Comparison of ENCODE assay signal across 9 cellular contexts in the genomic region with DNA sequence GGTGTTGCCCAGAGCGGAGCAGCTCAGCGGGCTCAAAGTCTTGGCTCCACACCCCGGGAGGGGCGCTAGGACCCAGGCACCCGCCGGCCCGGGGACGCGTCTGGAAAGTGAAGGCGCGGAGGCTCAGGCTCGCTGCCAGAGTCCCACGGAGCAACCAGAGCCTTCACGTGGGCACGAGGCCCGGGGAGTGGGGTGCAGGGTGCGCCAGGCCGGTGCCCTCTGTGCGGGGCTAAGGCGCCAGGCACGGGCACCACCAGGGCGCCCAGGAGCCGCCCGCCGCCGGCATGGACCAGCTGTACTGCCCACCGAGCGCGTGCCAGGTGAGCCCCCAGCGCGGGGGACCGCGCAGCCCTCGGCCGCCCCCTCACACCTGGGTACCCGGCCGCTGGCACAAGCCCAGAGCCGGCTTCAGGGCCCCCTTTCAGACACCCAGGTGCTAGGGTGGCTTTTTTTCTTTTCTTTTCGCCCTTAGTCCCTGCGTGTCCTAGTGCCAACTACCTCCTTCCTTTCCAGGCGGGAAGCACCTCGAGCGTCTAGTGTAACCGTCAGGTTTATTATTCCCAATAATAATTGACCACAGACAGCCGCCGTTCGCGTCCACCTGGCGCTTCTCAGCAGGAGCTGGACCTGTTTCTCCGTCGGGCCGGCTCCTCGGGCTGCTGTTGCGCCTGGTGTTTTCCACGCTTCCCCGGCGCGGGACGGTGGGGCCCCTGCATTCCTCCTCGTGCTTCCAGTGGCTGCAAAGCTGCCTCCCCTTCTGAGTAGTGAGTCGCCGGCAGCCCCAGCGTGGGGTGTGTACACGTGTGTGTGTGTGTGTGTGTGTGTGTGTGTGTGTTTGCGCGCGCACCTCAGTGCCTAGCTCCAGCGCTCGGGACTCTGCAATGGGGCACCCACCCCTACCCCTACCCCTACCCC. TPM values are rescaled to one million over a fixed set of nuclear protein-coding genes. Genes with fewer than 3 reads are reported as not detected.
DNase-seq lines count a peak whose midpoint lies in the region; ATAC-seq and TF ChIP-seq lines count a peak whose summit lies in the region.
"Had no signal": no experiment of that assay in that cellular context is flagged by ENCODE, and none has a peak within 500 bp of the region (broad histone marks: within the 10 kb centered on the region; RNA-seq: fewer than 3 reads in every experiment).

No MANE protein-coding gene starts in this region.

- CTCF ChIA-PET in CD4-positive, alpha-beta memory T cell (lab: Charles Lee; ENCODE audit: partially characterized antibody) = no interaction called here

- H3K4me1 Mint-ChIP-seq in activated T-helper 2 cell treated with anti-CD3 and anti-CD28 coated beads, Interferon-gamma antibody, Interleukin-2, Interleukin-4, amounts not matched to agents 10 μg/mL and 5 μg/mL and 100 μg/mL, durations not matched to agents 14 hours and 24 hours and 36 hours (ENCODE audit: low read depth) = no peaks in the 10 kb centered on the region
- H3K4me1 Mint-ChIP-seq in CD4-positive, alpha-beta memory T cell = peaks cover 0 to 2% (median 0%) of the 10 kb centered on the region in 4 donors

- no peaks in the 10 kb centered on the region for H3K36me3 Mint-ChIP-seq in activated T-helper 2 cell treated with anti-CD3 and anti-CD28 coated beads, Interferon-gamma antibody, Interleukin-2, Interleukin-4, amounts not matched to agents 10 μg/mL and 5 μg/mL and 100 μg/mL, durations not matched to agents 14 hours and 24 hours and 36 hours (ENCODE audit: low read depth)
- no peaks in the 10 kb centered on the region for H3K36me3 Mint-ChIP-seq in CD4-positive, alpha-beta memory T cell

- no peaks in the 10 kb centered on the region for H3F3A ChIP-seq in smooth muscle cell (ENCODE audit: low read depth)

- TF ChIP-seq CTCF in smooth muscle cell (IDR thresholded peaks at IDR 0.05; ENCODE audit: borderline replicate concordance, insufficient read depth, poor library complexity, severe bottlenecking) = no peak

- WGBS in smooth muscle cell (ENCODE audit: low lambda C conversion rate) = 3% methylated on average over 67 of the region's 69 CpGs

- POLR2A ChIA-PET in CD4-positive, alpha-beta memory T cell (lab: Charles Lee; ENCODE audit: partially characterized antibody) = no interaction called here

- peak overlapping the region; percentile 8 for H3K4me3 Mint-ChIP-seq in activated T-helper 2 cell treated with anti-CD3 and anti-CD28 coated beads, Interferon-gamma antibody, Interleukin-2, Interleukin-4, amounts not matched to agents 10 μg/mL and 5 μg/mL and 100 μg/mL, durations not matched to agents 14 hours and 24 hours and 36 hours (ENCODE audit: low read depth)
- H3K4me3 Mint-ChIP-seq in CD4-positive, alpha-beta memory T cell = peak overlapping the region in 2 of 8 donors; percentile 52 to 70

- peak; percentile 58 for DNase-seq in DMS53 (lab: John Stamatoyannopoulos, UW)
- no peak for DNase-seq in DMS53 treated with DMSO at 0.1 percent for 48 hours (lab: John Stamatoyannopoulos, UW; ENCODE audit: unreplicated experiment)
- no peak for DNase-seq in activated T-helper 2 cell treated with anti-CD3 and anti-CD28 coated beads, Interferon-gamma antibody, Interleukin-2, Interleukin-4, amounts not matched to agents 10 μg/mL and 5 μg/mL and 100 μg/mL, durations not matched to agents 14 hours and 24 hours and 36 hours (ENCODE audit: low spot score)
- DNase-seq in iPS-NIHi11 (ENCODE audit: low spot score) = peak; percentile 54
- no peak for DNase-seq in smooth muscle cell (lab: John Stamatoyannopoulos, UW; ENCODE audit: unreplicated experiment)
- no peak for DNase-seq in CD4-positive, alpha-beta memory T cell
- DNase-seq: Karpas-422 had no signal

- H3K79me2 ChIP-seq in smooth muscle cell (ENCODE audit: low read depth) = no peaks in the 10 kb centered on the region

- intact Hi-C loops in activated T-helper 2 cell treated with anti-CD3 and anti-CD28 coated beads, Interferon-gamma antibody, Interleukin-2, Interleukin-4, amounts not matched to agents 10 μg/mL and 5 μg/mL and 100 μg/mL, durations not matched to agents 14 hours and 24 hours and 36 hours (cut with micrococcal nuclease) = no loop called here
- intact Hi-C loops in CD4-positive, alpha-beta memory T cell (cut with micrococcal nuclease) = no loop called here

- H4K20me1 ChIP-seq in smooth muscle cell (ENCODE audit: low read depth) = no peaks in the 10 kb centered on the region

- ATAC-seq in GM19395 (IDR thresholded peaks at IDR 0.05; ENCODE audit: unreplicated experiment) = no peak
- no peak for ATAC-seq in GM18502 (IDR thresholded peaks at IDR 0.05; ENCODE audit: poor library complexity, unreplicated experiment)

- peak overlapping the region; percentile 98 for H3K4me2 ChIP-seq in smooth muscle cell

- H3K27me3 Mint-ChIP-seq in activated T-helper 2 cell treated with anti-CD3 and anti-CD28 coated beads, Interferon-gamma antibody, Interleukin-2, Interleukin-4, amounts not matched to agents 10 μg/mL and 5 μg/mL and 100 μg/mL, durations not matched to agents 14 hours and 24 hours and 36 hours (ENCODE audit: low read depth) = peaks cover 48% of the 10 kb centered on the region
- H3K27me3 Mint-ChIP-seq in CD4-positive, alpha-beta memory T cell = peaks cover 21 to 30% of the 10 kb centered on the region in 2 donors

- H3K9me3 Mint-ChIP-seq in activated T-helper 2 cell treated with anti-CD3 and anti-CD28 coated beads, Interferon-gamma antibody, Interleukin-2, Interleukin-4, amounts not matched to agents 10 μg/mL and 5 μg/mL and 100 μg/mL, durations not matched to agents 14 hours and 24 hours and 36 hours = no peaks in the 10 kb centered on the region
- peaks cover 0 to 4% (median 0%) of the 10 kb centered on the region in 8 donors for H3K9me3 Mint-ChIP-seq in CD4-positive, alpha-beta memory T cell

- no peak overlapping the region for H3K9ac ChIP-seq in smooth muscle cell (ENCODE audit: low read depth)

- H3K27ac Mint-ChIP-seq in activated T-helper 2 cell treated with anti-CD3 and anti-CD28 coated beads, Interferon-gamma antibody, Interleukin-2, Interleukin-4, amounts not matched to agents 10 μg/mL and 5 μg/mL and 100 μg/mL, durations not matched to agents 14 hours and 24 hours and 36 hours = no peak overlapping the region
- no peak overlapping the region for H3K27ac Mint-ChIP-seq in CD4-positive, alpha-beta memory T cell

- H3K27me3 ChIP-seq in smooth muscle cell (ENCODE audit: low read depth) = peaks cover 55% of the 10 kb centered on the region
- H3K27me3 ChIP-seq in CD4-positive, alpha-beta memory T cell (ENCODE audit: insufficient read depth, low read length) = peaks cover 4% of the 10 kb centered on the region

- H3K27ac ChIP-seq in smooth muscle cell (ENCODE audit: low read depth) = no peak overlapping the region
- no peak overlapping the region for H3K27ac ChIP-seq in CD4-positive, alpha-beta memory T cell (ENCODE audit: low read depth, low read length)

- no peaks in the 10 kb centered on the region for H3K9me3 ChIP-seq in smooth muscle cell (replicated peaks; ENCODE audit: low read depth)
- no peaks in the 10 kb centered on the region for H3K9me3 ChIP-seq in CD4-positive, alpha-beta memory T cell (ENCODE audit: control insufficient read depth in 1 of 2, low read length in 2 of 2)

- peak overlapping the region; percentile 58 for H2AFZ ChIP-seq in smooth muscle cell (ENCODE audit: low read depth)

- H3K4me3 ChIP-seq in smooth muscle cell = peak overlapping the region; percentile 45
- no peak overlapping the region for H3K4me3 ChIP-seq in CD4-positive, alpha-beta memory T cell (ENCODE audit: low read length in 2 of 2)

- H3K36me3 ChIP-seq in smooth muscle cell (ENCODE audit: low read depth) = no peaks in the 10 kb centered on the region
- no peaks in the 10 kb centered on the region for H3K36me3 ChIP-seq in CD4-positive, alpha-beta memory T cell (ENCODE audit: insufficient read depth, low read length)

- H3K4me1 ChIP-seq in smooth muscle cell (ENCODE audit: low read depth) = peaks cover 7% of the 10 kb centered on the region
- H3K4me1 ChIP-seq in CD4-positive, alpha-beta memory T cell (ENCODE audit: insufficient read depth, low read length) = no peaks in the 10 kb centered on the region

RNA-seq across cellular contexts. Expression of a gene that starts 30.1 kb away (rescaled TPM):
- 0.05 TPM in 1 of 2 replicates, not detected in the other for total RNA-seq in activated T-helper 2 cell treated with anti-CD3 and anti-CD28 coated beads, Interferon-gamma antibody, Interleukin-2, Interleukin-4, amounts not matched to agents 10 μg/mL and 5 μg/mL and 100 μg/mL, durations not matched to agents 14 hours and 24 hours and 36 hours
- 0.09 and 0.13 TPM in 2 replicates for total RNA-seq in smooth muscle cell
- 0.18 and 0.40 TPM in 2 replicates for polyA plus RNA-seq in smooth muscle cell
- total RNA-seq in CD4-positive, alpha-beta memory T cell = not detected
- polyA plus RNA-seq in CD4-positive, alpha-beta memory T cell = under 1 TPM in 1 of 2 donors, not detected in 1; 0.26 TPM

Comparison
In these comparisons a context has a peak if more than half of its experiments do, and no peak if none do; other contexts are left out.
1. DNase-seq: peak in DMS53 (single experiment) and iPS-NIHi11 (single experiment); none in DMS53 treated with DMSO at 0.1 percent for 48 hours (single experiment), activated T-helper 2 cell treated with anti-CD3 and anti-CD28 coated beads, Interferon-gamma antibody, Interleukin-2, Interleukin-4, amounts not matched to agents 10 μg/mL and 5 μg/mL and 100 μg/mL, durations not matched to agents 14 hours and 24 hours and 36 hours (single experiment), smooth muscle cell (single experiment) and CD4-positive, alpha-beta memory T cell (0 of 5).